Comparison of ENCODE assay signal across 26 cellular contexts in genomic region chr11:119449498-119449897, GRCh38. TPM values are rescaled to one million over a fixed set of nuclear protein-coding genes. Genes with fewer than 3 reads are reported as not detected.
"Had no signal": no experiment of that assay in that cellular context is flagged by ENCODE, and none has a peak within 500 bp of the region (broad histone marks: within the 10 kb centered on the region; RNA-seq: fewer than 3 reads in every experiment).

No MANE protein-coding gene starts in this region.

- H3K36me3 ChIP-seq: left ventricle myocardium inferior, ovary, right atrium auricular region, right lobe of liver, tibial nerve, uterus had no signal

- H3K4me2 ChIP-seq: smooth muscle cell had no signal

- H3K27ac ChIP-seq: left ventricle myocardium inferior, ovary, right atrium auricular region, right lobe of liver, tibial nerve, uterus had no signal

- H3K27me3 ChIP-seq: ovary, right atrium auricular region, right lobe of liver, tibial nerve, uterus had no signal

- FAIRE-seq: islet of Langerhans, kidney had no signal

- H3K9me3 ChIP-seq: left ventricle myocardium inferior, ovary, right atrium auricular region, right lobe of liver, tibial nerve, uterus had no signal

- ATAC-seq: natural killer cell; right lobe of liver; stimulated activated memory B cell treated with anti-CD40 and anti-IgM and Interleukin-4, amounts not matched to agents 10 μg/mL and 1 μg/mL and 100 μg/mL, for 72 hours; stimulated activated naive CD8-positive, alpha-beta T cell treated with anti-CD3 and anti-CD28 coated beads, Interleukin-15, amount 100 ng/mL, for 72 hours had no signal

- H3K4me1 Mint-ChIP-seq: immature natural killer cell; natural killer cell; stimulated activated memory B cell treated with anti-CD40 and anti-IgM and Interleukin-4, amounts not matched to agents 10 μg/mL and 1 μg/mL and 100 μg/mL, for 72 hours had no signal

- H3K9me3 Mint-ChIP-seq: immature natural killer cell; mesothelial cell of epicardium; naive B cell; natural killer cell; stimulated activated memory B cell treated with anti-CD40 and anti-IgM and Interleukin-4, amounts not matched to agents 10 μg/mL and 1 μg/mL and 100 μg/mL, for 72 hours; stimulated activated naive CD8-positive, alpha-beta T cell treated with anti-CD3 and anti-CD28 coated beads, Interleukin-15, amount 100 ng/mL, for 72 hours; type B pancreatic cell had no signal

- H3K27ac Mint-ChIP-seq: immature natural killer cell; naive B cell; natural killer cell; progenitor cell of endocrine pancreas; stimulated activated memory B cell treated with anti-CD40 and anti-IgM and Interleukin-4, amounts not matched to agents 10 μg/mL and 1 μg/mL and 100 μg/mL, for 72 hours; stimulated activated naive CD8-positive, alpha-beta T cell treated with anti-CD3 and anti-CD28 coated beads, Interleukin-15, amount 100 ng/mL, for 72 hours; type B pancreatic cell had no signal

- DNase-seq: immature natural killer cell; kidney; left ventricle myocardium inferior; mesendoderm; naive B cell; natural killer cell; ovary; right lobe of liver; stimulated activated CD4-positive, alpha-beta T cell treated with anti-CD3 and anti-CD28 coated beads, Interleukin-1b, Interleukin-23, amount 100 ng/mL, for 48 hours; stimulated activated CD4-positive, alpha-beta T cell treated with anti-CD3 and anti-CD28 coated beads, Interleukin-2, amount 100 ng/mL, for 48 hours; stimulated activated CD4-positive, alpha-beta T cell treated with anti-CD3 and anti-CD28 coated beads, Interleukin-4, amount 100 ng/mL, for 4 hours; stimulated activated CD8-positive, alpha-beta memory T cell treated with anti-CD3 and anti-CD28 coated beads, Interleukin-4, amount 100 ng/mL, for 48 hours; stimulated activated naive CD4-positive, alpha-beta T cell treated with Interleukin-2 at 50 U/mL for 16 hours; stimulated activated naive CD8-positive, alpha-beta T cell treated with anti-CD3 and anti-CD28 coated beads, Interleukin-15, amount 100 ng/mL, for 72 hours; substantia nigra; uterus had no signal

- H3K27me3 Mint-ChIP-seq: progenitor cell of endocrine pancreas had no signal

- H3K4me3 Mint-ChIP-seq: immature natural killer cell; mesothelial cell of epicardium; natural killer cell; stimulated activated memory B cell treated with anti-CD40 and anti-IgM and Interleukin-4, amounts not matched to agents 10 μg/mL and 1 μg/mL and 100 μg/mL, for 72 hours; stimulated activated naive CD8-positive, alpha-beta T cell treated with anti-CD3 and anti-CD28 coated beads, Interleukin-15, amount 100 ng/mL, for 72 hours; type B pancreatic cell had no signal

- H3K4me1 ChIP-seq: left ventricle myocardium inferior, right atrium auricular region, right lobe of liver, tibial nerve had no signal

- H3K36me3 Mint-ChIP-seq: mesothelial cell of epicardium; naive B cell; natural killer cell; stimulated activated memory B cell treated with anti-CD40 and anti-IgM and Interleukin-4, amounts not matched to agents 10 μg/mL and 1 μg/mL and 100 μg/mL, for 72 hours; type B pancreatic cell had no signal

- H3K4me3 ChIP-seq: left ventricle myocardium inferior, lung, ovary, right atrium auricular region, right lobe of liver, smooth muscle cell, tibial nerve, uterus had no signal

RNA-seq across cellular contexts. Expression of gene THY1, which starts 26.5 kb away (rescaled TPM):
- total RNA-seq: natural killer cell, pulmonary artery endothelial cell had no signal
- polyA plus RNA-seq: immature natural killer cell had no signal
